Comparison of ENCODE assay signal across 21 cellular contexts in the genomic region with DNA sequence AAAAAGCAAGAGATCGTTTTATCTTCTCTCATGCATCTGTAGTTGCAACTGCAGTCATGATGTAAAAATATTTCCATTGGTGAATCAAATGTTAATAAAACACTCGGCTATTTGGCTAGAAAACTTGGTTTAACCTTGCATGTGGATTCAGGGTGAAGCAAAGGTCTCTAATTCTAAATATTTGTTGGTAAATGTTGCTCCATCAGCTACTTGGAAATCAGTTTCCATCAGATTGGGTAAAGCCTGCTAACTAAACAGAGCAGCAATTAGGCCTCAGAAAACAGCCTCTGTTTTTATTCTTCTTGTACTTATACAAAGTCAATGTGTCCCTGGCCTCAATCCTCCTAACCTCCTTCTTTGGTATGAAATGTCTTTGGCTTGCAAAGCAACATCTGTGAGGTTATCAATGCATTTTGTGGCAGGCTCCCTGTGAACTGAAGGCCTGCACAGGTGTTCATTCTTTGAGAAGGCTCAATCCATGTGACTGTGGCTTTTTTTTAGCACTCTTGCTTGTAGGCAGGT.
DNase-seq lines count a peak whose midpoint lies in the region; ATAC-seq and TF ChIP-seq lines count a peak whose summit lies in the region.
"Had no signal": no experiment of that assay in that cellular context is flagged by ENCODE, and none has a peak within 500 bp of the region (broad histone marks: within the 10 kb centered on the region; RNA-seq: fewer than 3 reads in every experiment).

No MANE protein-coding gene starts in this region.

- no peak overlapping the region for H2BK120ac ChIP-seq in H9 (ENCODE audit: low read depth, low read length, poor library complexity, severe bottlenecking)
- H2BK120ac ChIP-seq in mesendoderm (ENCODE audit: low read depth, low read length), result no peak overlapping the region

- no peaks in the 10 kb centered on the region; the same call in none of the 2 replicates for H3K27me3 Mint-ChIP-seq in H9 (ENCODE audit: low read depth)
- peaks cover 7% of the 10 kb centered on the region for H3K27me3 Mint-ChIP-seq in endodermal cell (ENCODE audit: insufficient read depth)
- H3K27me3 Mint-ChIP-seq: CD4-positive, alpha-beta memory T cell had no signal

- H2BK5ac ChIP-seq in H9 (ENCODE audit: insufficient read length, low read length) (no peak overlapping the region), mesendoderm (ENCODE audit: low read length) (no peak overlapping the region)

- H3K79me1 ChIP-seq in H9 (ENCODE audit: insufficient read depth, low read depth, low read length, poor library complexity, severe bottlenecking) (no peaks in the 10 kb centered on the region), mesendoderm (ENCODE audit: low read length) (no peaks in the 10 kb centered on the region)

- H2BK15ac ChIP-seq in H9 (ENCODE audit: low read depth, low read length) (no peak overlapping the region), mesendoderm (replicated peaks; ENCODE audit: low read depth) (peak overlapping the region; percentile 19)

- H3K4ac ChIP-seq in H9 (ENCODE audit: low read depth, low read length), result no peak overlapping the region
- no peak overlapping the region for H3K4ac ChIP-seq in mesendoderm (ENCODE audit: low read depth, low read length)

- peak; percentile 31 for DNase-seq in DMS53 (lab: John Stamatoyannopoulos, UW)
- DNase-seq in H9, result no peak
- DNase-seq in endodermal cell, result no peak
- DNase-seq in mesendoderm, result no peak
- DNase-seq in 8988T, result no peak
- DNase-seq: C1 segment of cervical spinal cord; CD4-positive, alpha-beta memory T cell; COR-L47; GF-D8; IMR-90; KG1; MG63; NCI-H1048; NCI-H1436; NCI-H187; NCI-H2081 treated with DMSO at 0.1 percent for 48 hours; NCI-H526; T-helper 1 cell had no signal

- H4K8ac ChIP-seq in H9 (replicated peaks; ENCODE audit: insufficient read length, low read depth, low read length), result no peak overlapping the region
- no peak overlapping the region for H4K8ac ChIP-seq in mesendoderm (ENCODE audit: low read depth, low read length)

- no peaks in the 10 kb centered on the region for H3K79me2 ChIP-seq in H9 (ENCODE audit: insufficient read depth, low read length)
- no peaks in the 10 kb centered on the region for H3K79me2 ChIP-seq in mesendoderm (ENCODE audit: control insufficient read depth, insufficient read depth, low read length)

- H3K4me1 ChIP-seq in H9 (ENCODE audit: insufficient read depth, low read length) (no peaks in the 10 kb centered on the region), endodermal cell (ENCODE audit: control insufficient read depth, insufficient read depth, low read length) (peaks cover 14% of the 10 kb centered on the region), mesendoderm (ENCODE audit: control insufficient read depth, low read depth, low read length) (no peaks in the 10 kb centered on the region)

- no peaks in the 10 kb centered on the region for H3K27me3 ChIP-seq in H9 (ENCODE audit: insufficient read depth, low read length)
- no peaks in the 10 kb centered on the region for H3K27me3 ChIP-seq in endodermal cell (ENCODE audit: control insufficient read depth, insufficient read depth, low read length, poor library complexity, severe bottlenecking)
- H3K27me3 ChIP-seq in mesendoderm (ENCODE audit: insufficient read depth, low read length, poor library complexity), result no peaks in the 10 kb centered on the region

- H4K91ac ChIP-seq in H9 (ENCODE audit: insufficient read length, low read depth, low read length), result no peak overlapping the region

- no peak overlapping the region for H2AFZ ChIP-seq in H9 (ENCODE audit: low read length)

- no peak overlapping the region for H2BK20ac ChIP-seq in H9 (ENCODE audit: low read depth, low read length, poor library complexity, severe bottlenecking)

- H2AK5ac ChIP-seq in H9 (ENCODE audit: insufficient read length, low read length) (no peak overlapping the region), mesendoderm (ENCODE audit: low read length) (no peak overlapping the region)

- H3K36me3 Mint-ChIP-seq in H9 (ENCODE audit: insufficient read depth in 1 of 3, low read depth in 3 of 3) (no peaks in the 10 kb centered on the region), endodermal cell (ENCODE audit: low read depth) (no peaks in the 10 kb centered on the region)
- H3K36me3 Mint-ChIP-seq: CD4-positive, alpha-beta memory T cell had no signal

- H3K23me2 ChIP-seq in H9 (ENCODE audit: insufficient read length, low read depth, low read length, poor library complexity, severe bottlenecking), result no peaks in the 10 kb centered on the region

- ATAC-seq in HG03565 (IDR thresholded peaks at IDR 0.05; ENCODE audit: unreplicated experiment), result no peak
- ATAC-seq in GM21447 (IDR thresholded peaks at IDR 0.05; ENCODE audit: unreplicated experiment), result no peak
- ATAC-seq: Panc1 had no signal

- H3K36me3 ChIP-seq in endodermal cell (ENCODE audit: control insufficient read depth, insufficient read depth, low read length) (no peaks in the 10 kb centered on the region), mesendoderm (ENCODE audit: control insufficient read depth, insufficient read depth, low read length) (no peaks in the 10 kb centered on the region)
- H3K36me3 ChIP-seq: MG63 had no signal

- H2BK12ac ChIP-seq in H9 (ENCODE audit: insufficient read length, low read depth, low read length), result no peak overlapping the region

- no peak for TF ChIP-seq CTCF in H9 (conservative IDR thresholded peaks at IDR 0.05)
- TF ChIP-seq CTCF in endodermal cell (conservative IDR thresholded peaks at IDR 0.05), result no peak

- H3K4me1 Mint-ChIP-seq in H9, result peaks cover 23 to 28% of the 10 kb centered on the region in 2 experiments
- peaks cover 42% of the 10 kb centered on the region for H3K4me1 Mint-ChIP-seq in endodermal cell
- H3K4me1 Mint-ChIP-seq: CD4-positive, alpha-beta memory T cell had no signal

- H3T11ph ChIP-seq in H9 (ENCODE audit: low read length), result no peak overlapping the region

- H3K9ac ChIP-seq in H9 (ENCODE audit: extremely low read depth, insufficient read length, low read length) (no peak overlapping the region), endodermal cell (ENCODE audit: extremely low read depth, low read length, poor library complexity, severe bottlenecking) (no peak overlapping the region), mesendoderm (ENCODE audit: low read length) (no peak overlapping the region)

- WGBS in H9 (ENCODE audit: extremely low coverage, insufficient read length, low lambda C conversion rate), result no CpG with 5 or more reads among the region's 2 CpGs
- WGBS in endodermal cell (ENCODE audit: insufficient coverage in 1 of 2, insufficient read length in 1 of 2), 2 experiments, result 90 to 95% methylated on average over 2 of the region's 2 CpGs
- no CpG with 5 or more reads among the region's 2 CpGs for WGBS in mesendoderm (ENCODE audit: extremely low coverage, insufficient coverage, low lambda C conversion rate)

- H4K20me1 ChIP-seq in H9 (ENCODE audit: control insufficient read depth, insufficient read depth, insufficient read length), result no peaks in the 10 kb centered on the region

- H3K4me3 Mint-ChIP-seq in H9 (no peak overlapping the region), endodermal cell (no peak overlapping the region)
- H3K4me3 Mint-ChIP-seq: CD4-positive, alpha-beta memory T cell had no signal

- no peak overlapping the region for H3K14ac ChIP-seq in H9 (ENCODE audit: insufficient read depth, low read length)

- H3K23ac ChIP-seq in H9 (ENCODE audit: insufficient read length, low read depth, low read length) (no peak overlapping the region), mesendoderm (ENCODE audit: low read length) (no peak overlapping the region)

- H3K4me2 ChIP-seq in H9 (ENCODE audit: insufficient read depth, insufficient read length, low read length), result no peak overlapping the region
- H3K4me2 ChIP-seq in mesendoderm (ENCODE audit: low read length), result no peak overlapping the region

- H4K5ac ChIP-seq in H9 (ENCODE audit: insufficient read length, low read depth, low read length), result no peak overlapping the region
- no peak overlapping the region for H4K5ac ChIP-seq in mesendoderm (ENCODE audit: low read length)

- H3K9me3 ChIP-seq in H9 (ENCODE audit: control insufficient read depth, low read depth, low read length) (no peaks in the 10 kb centered on the region), endodermal cell (ENCODE audit: control insufficient read depth, low read length) (no peaks in the 10 kb centered on the region)
- H3K9me3 ChIP-seq: MG63 had no signal

- H3K27ac ChIP-seq in H9 (ENCODE audit: insufficient read length, low read depth, low read length) (no peak overlapping the region), endodermal cell (ENCODE audit: low read depth, low read length) (no peak overlapping the region), mesendoderm (ENCODE audit: low read depth, low read length) (no peak overlapping the region)

- H3K18ac ChIP-seq in H9 (ENCODE audit: insufficient read length, low read depth, low read length) (no peak overlapping the region), mesendoderm (ENCODE audit: low read length) (no peak overlapping the region)

- H3K4me3 ChIP-seq in endodermal cell (ENCODE audit: low read length) (no peak overlapping the region), mesendoderm (ENCODE audit: low read length) (no peak overlapping the region)
- H3K4me3 ChIP-seq: MG63 had no signal

- H3K9me3 Mint-ChIP-seq in H9 (no peaks in the 10 kb centered on the region), endodermal cell (no peaks in the 10 kb centered on the region)

- H3K56ac ChIP-seq in H9 (ENCODE audit: insufficient read length, low read depth, low read length) (no peak overlapping the region), mesendoderm (ENCODE audit: low read length) (no peak overlapping the region)

- peak overlapping the region in 2 of 3 experiments; percentile 11 to 53; a peak in 2 of 7 replicates for H3K27ac Mint-ChIP-seq in H9
- H3K27ac Mint-ChIP-seq in endodermal cell, result peak overlapping the region; percentile 53
- H3K27ac Mint-ChIP-seq: CD4-positive, alpha-beta memory T cell had no signal
